ENCODE assay signal across 19 cellular contexts in genomic region chr2:41495050-41495449, GRCh38.
DNase-seq lines count a peak whose midpoint lies in the region; ATAC-seq, FAIRE-seq and TF ChIP-seq lines count a peak whose summit lies in the region.
"Had no signal": no experiment of that assay in that cellular context is flagged by ENCODE, and none has a peak within 500 bp of the region (broad histone marks: within the 10 kb centered on the region; RNA-seq: fewer than 3 reads in every experiment).

No MANE protein-coding gene starts in this region.

- CTCF ChIA-PET in HepG2 (lab: Yijun Ruan, JAX; ENCODE audit: low intra/inter-chr PET ratio, low total read pairs) (no interaction called here), WTC11 (lab: Charles Lee) (no interaction called here)

- intact Hi-C loops in HepG2 (cut with micrococcal nuclease; ENCODE audit: unreplicated experiment) (no loop called here), right lobe of liver (cut with DNase I) (no loop called here)

- TF ChIP-seq POLR2A in HepG2 (IDR thresholded peaks at IDR 0.05; ENCODE audit: insufficient read depth in 1 of 2, low read depth in 2 of 2, low read length in 2 of 2) (no peak), right lobe of liver (IDR thresholded peaks at IDR 0.05) (no peak)

- no peaks in the 10 kb centered on the region for H3K27me3 Mint-ChIP-seq in WTC11 (ENCODE audit: low read depth)
- H3K27me3 Mint-ChIP-seq: activated CD4-positive, alpha-beta memory T cell treated with anti-CD3 and anti-CD28 coated beads for 36 hours; activated naive CD8-positive, alpha-beta T cell had no signal

- H3K4me3 Mint-ChIP-seq in WTC11: no peak overlapping the region
- H3K4me3 Mint-ChIP-seq: activated CD4-positive, alpha-beta memory T cell treated with anti-CD3 and anti-CD28 coated beads for 36 hours; activated naive CD8-positive, alpha-beta T cell; activated T-cell treated with anti-CD3 and anti-CD28 coated beads, Interleukin-2, amount 50 U/mL, for 72 hours; natural killer cell had no signal

- H3K4me1 Mint-ChIP-seq in WTC11: no peaks in the 10 kb centered on the region
- H3K4me1 Mint-ChIP-seq: natural killer cell had no signal

- TF ChIP-seq RAD21 in HepG2 (CRISPR knock-in tag; IDR thresholded peaks at IDR 0.05): no peak

- H3K4me3 ChIP-seq in HepG2 (replicated peaks in 1 of 3; ENCODE audit: insufficient read depth in 1 of 3, low read depth in 2 of 3, low read length in 3 of 3): no peak overlapping the region
- no peak overlapping the region for H3K4me3 ChIP-seq in right lobe of liver
- H3K4me3 ChIP-seq: cardiac muscle cell, esophagus muscularis mucosa had no signal

- no peak overlapping the region for H3K27ac ChIP-seq in HepG2 (ENCODE audit: extremely low read length, insufficient read depth, low read length)
- no peak overlapping the region for H3K27ac ChIP-seq in right lobe of liver
- H3K27ac ChIP-seq: cardiac muscle cell, esophagus muscularis mucosa had no signal

- H3K4me2 ChIP-seq in HepG2 (ENCODE audit: low read depth, low read length): no peak overlapping the region

- in situ Hi-C loops in HepG2 (cut with HindIII; ENCODE audit: extremely low pct_ligation_motif_present, low pct_unique_long_range_greater_than_20kb): no loop called here

- 13% methylated on average over 5 of the region's 5 CpGs for WGBS in HepG2 (ENCODE audit: low lambda C conversion rate)
- WGBS in right lobe of liver (ENCODE audit: insufficient coverage, low coverage, low lambda C conversion rate, missing lambda C conversion rate): 67% methylated on average over 3 of the region's 5 CpGs

- H3K9me3 ChIP-seq in HepG2 (ENCODE audit: low read length): peaks cover 65% of the 10 kb centered on the region
- peaks cover 0 to 28% (median 0%) of the 10 kb centered on the region in 4 donors for H3K9me3 ChIP-seq in right lobe of liver

- H3K4me1 ChIP-seq in HepG2 (ENCODE audit: insufficient read depth, low read length): no peaks in the 10 kb centered on the region
- no peaks in the 10 kb centered on the region for H3K4me1 ChIP-seq in right lobe of liver
- H3K4me1 ChIP-seq: esophagus muscularis mucosa had no signal

- no peak overlapping the region for H3K9ac ChIP-seq in HepG2 (ENCODE audit: insufficient read depth, low read depth, low read length)

- DNase-seq in HepG2 (ENCODE audit: low spot score): no peak
- no peak for DNase-seq in right lobe of liver
- no peak for DNase-seq in WTC11 (ENCODE audit: low spot score)
- DNase-seq in fibroblast of peridontal ligament (ENCODE audit: extremely low read depth): peak; percentile 0
- DNase-seq in islet precursor cell: no peak
- DNase-seq in activated CD8-positive, alpha-beta memory T cell treated with anti-CD3 and anti-CD28 coated beads, Interleukin-2, amount 50 U/mL, for 48 hours: no peak
- no peak for DNase-seq in NCI-H2171 (lab: John Stamatoyannopoulos, UW)
- DNase-seq in EL: no peak
- DNase-seq: activated CD4-positive, alpha-beta memory T cell treated with anti-CD3 and anti-CD28 coated beads for 36 hours; HCEC 1CT; KG1; natural killer cell; NCI-H1105 treated with DMSO at 0.1 percent for 48 hours had no signal

- H3K27ac Mint-ChIP-seq in WTC11: no peak overlapping the region
- H3K27ac Mint-ChIP-seq: activated CD4-positive, alpha-beta memory T cell treated with anti-CD3 and anti-CD28 coated beads for 36 hours; activated naive CD8-positive, alpha-beta T cell; activated T-cell treated with anti-CD3 and anti-CD28 coated beads, Interleukin-2, amount 50 U/mL, for 72 hours; natural killer cell had no signal

- H3K36me3 ChIP-seq in HepG2 (replicated peaks in 1 of 2; ENCODE audit: control insufficient read depth in 1 of 2, insufficient read depth in 2 of 2, low read length in 2 of 2) (no peaks in the 10 kb centered on the region), right lobe of liver (no peaks in the 10 kb centered on the region)
- H3K36me3 ChIP-seq: cardiac muscle cell, esophagus muscularis mucosa had no signal

- peaks cover 68% of the 10 kb centered on the region for H3K36me3 Mint-ChIP-seq in WTC11
- H3K36me3 Mint-ChIP-seq: activated CD4-positive, alpha-beta memory T cell treated with anti-CD3 and anti-CD28 coated beads for 36 hours had no signal

- BruUV-seq in HepG2 (replicated peaks; lab: Mats Ljungman, UMichigan): no TSS peak

- H3K79me2 ChIP-seq in HepG2 (ENCODE audit: insufficient read depth, low read length): no peaks in the 10 kb centered on the region

- FAIRE-seq in HepG2 (lab: Jason Lieb, UNC): no peak
- FAIRE-seq: keratinocyte, urothelium cell line had no signal

- TF ChIP-seq EP300 in HepG2 (IDR thresholded peaks at IDR 0.05; ENCODE audit: low read depth in 2 of 2, low read length in 2 of 2): no peak
- TF ChIP-seq EP300 in HepG2 (CRISPR knock-in tag; IDR thresholded peaks at IDR 0.05; ENCODE audit: borderline replicate concordance): no peak

- ATAC-seq in HepG2: no peak
- ATAC-seq in right lobe of liver: no peak
- no peak for ATAC-seq in WTC11
- ATAC-seq: activated T-cell treated with anti-CD3 and anti-CD28 coated beads, Interleukin-2, amount 50 U/mL, for 72 hours; natural killer cell had no signal

- peaks cover 84% of the 10 kb centered on the region for H3K9me3 Mint-ChIP-seq in WTC11

- H3K27me3 ChIP-seq in HepG2 (ENCODE audit: control insufficient read depth in 1 of 2, insufficient read depth in 2 of 2, low read length in 2 of 2) (no peaks in the 10 kb centered on the region), right lobe of liver (no peaks in the 10 kb centered on the region)
- H3K27me3 ChIP-seq: cardiac muscle cell, esophagus muscularis mucosa had no signal

- H2AFZ ChIP-seq in HepG2 (ENCODE audit: low read length): no peak overlapping the region

- POLR2A ChIA-PET in HepG2 (lab: Yijun Ruan, JAX) (no interaction called here), WTC11 (lab: Charles Lee) (no interaction called here)

- no peak for TF ChIP-seq CTCF in HepG2 (CRISPR knock-in tag; IDR thresholded peaks at IDR 0.05)
- TF ChIP-seq CTCF in right lobe of liver (IDR thresholded peaks at IDR 0.05): no peak
- TF ChIP-seq CTCF in WTC11 (IDR thresholded peaks at IDR 0.05): no peak

- no peaks in the 10 kb centered on the region for H4K20me1 ChIP-seq in HepG2 (ENCODE audit: insufficient read depth, low read length)

TF ChIP-seq in HepG2, 621 proteins besides CTCF, POLR2A, EP300 and RAD21:
- TF ChIP-seq SETDB1 (CRISPR knock-in tag; IDR thresholded peaks at IDR 0.05; ENCODE audit: borderline replicate concordance) (peak; percentile 77; the same call in 1 of the 2 replicates), ZNF616 (CRISPR knock-in tag; IDR thresholded peaks at IDR 0.05; ENCODE audit: low read depth) (peak; percentile 100), HBP1 (CRISPR knock-in tag; IDR thresholded peaks at IDR 0.05; ENCODE audit: low read depth) (no peak), ZBTB2 (CRISPR knock-in tag; IDR thresholded peaks at IDR 0.05; ENCODE audit: low read depth) (no peak)

TF ChIP-seq in WTC11, 78 proteins besides CTCF, POLR2A, EP300 and RAD21:
- TF ChIP-seq SP1 (CRISPR knock-in tag; conservative IDR thresholded peaks at IDR 0.05) (no peak), ATF6 (CRISPR knock-in tag; IDR thresholded peaks at IDR 0.05) (no peak), ZNF121 (CRISPR knock-in tag; IDR thresholded peaks at IDR 0.05) (no peak), NR3C1 (CRISPR knock-in tag; conservative IDR thresholded peaks at IDR 0.05; ENCODE audit: low read depth) (no peak), ZNF317 (CRISPR knock-in tag; IDR thresholded peaks at IDR 0.05; ENCODE audit: borderline replicate concordance, low read depth) (peak; percentile 79), RORB (CRISPR knock-in tag; IDR thresholded peaks at IDR 0.05) (no peak), E2F1 (CRISPR knock-in tag; IDR thresholded peaks at IDR 0.05) (no peak)

Comparison
In these comparisons a context has a peak if more than half of its experiments do, and no peak if none do; other contexts are left out.
1. Of the 50 proteins assayed by ChIP-seq in both HepG2 and WTC11: peak only in HepG2: none; only in WTC11: ZNF317; in both: none; in neither: 49.